8 cellular contexts compared by ENCODE assay signal in genomic region chr18:79380816-79381806, GRCh38. TPM values are rescaled to one million over a fixed set of nuclear protein-coding genes. Genes with fewer than 3 reads are reported as not detected.
A peak's percentile ranks its signal among the peaks of the same experiment; 100 is the strongest.
DNase-seq lines count a peak whose midpoint lies in the region; ATAC-seq and TF ChIP-seq lines count a peak whose summit lies in the region.

No MANE protein-coding gene starts in this region.

- H3K4me1 Mint-ChIP-seq in nephron, result peaks cover 21% of the 10 kb centered on the region

- H3K36me3 ChIP-seq in aorta (ENCODE audit: control insufficient read depth in 1 of 2, insufficient read depth in 2 of 2, low read length in 1 of 2), result peaks cover 0 to 2% of the 10 kb centered on the region in 2 donors

- peak; percentile 78 to 83 (median 79) for TF ChIP-seq CTCF in nephron (IDR thresholded peaks at IDR 0.05; ENCODE audit: unreplicated experiment in 3 of 3)

- peaks cover 14% of the 10 kb centered on the region for H3K36me3 Mint-ChIP-seq in nephron (ENCODE audit: low read depth)

- ATAC-seq in GM19035 (IDR thresholded peaks at IDR 0.05; ENCODE audit: unreplicated experiment) (peak; percentile 41), esophagus mucosa (peak; percentile 17), aorta (ENCODE audit: low FRiP score) (peak; percentile 58)

- intact Hi-C loops in aorta (cut with DNase I), result loop anchor here in 1 of 2 donors (1.0 kb wide), 1 partner anchor 263 kb away; no protein-coding TSS in a partner anchor

- peaks cover 8% of the 10 kb centered on the region for H3K27me3 Mint-ChIP-seq in nephron (ENCODE audit: low read depth)

- H3K9me3 ChIP-seq in aorta (ENCODE audit: control insufficient read depth, low read length), result no peaks in the 10 kb centered on the region

- peak in 11 of 14 donors; percentile 18 to 77 (median 51) for DNase-seq in C1 segment of cervical spinal cord (lab: John Stamatoyannopoulos, UW)
- peak; percentile 30 for DNase-seq in NCI-H146 treated with DMSO at 0.1 percent for 48 hours (lab: John Stamatoyannopoulos, UW; ENCODE audit: unreplicated experiment)
- peak in 2 of 3 experiments; percentile 66 to 68 for DNase-seq in activated CD8-positive, alpha-beta memory T cell treated with anti-CD3 and anti-CD28 coated beads for 48 hours (ENCODE audit: low read depth in 2 of 3, low spot score in 2 of 3)
- peak; percentile 79 to 93 for DNase-seq in aorta
- no peak for DNase-seq in NCI-H128 (lab: John Stamatoyannopoulos, UW; ENCODE audit: unreplicated experiment)

- no peak overlapping the region for H3K4me3 Mint-ChIP-seq in nephron

- H3K27ac ChIP-seq in aorta (ENCODE audit: low read depth in 1 of 2, low read length in 2 of 2), result no peak overlapping the region

- no peak overlapping the region for H3K27ac Mint-ChIP-seq in nephron

- no peaks in the 10 kb centered on the region for H3K4me1 ChIP-seq in aorta (ENCODE audit: control insufficient read depth in 1 of 2, insufficient read depth in 2 of 2, low read length in 2 of 2)

- no peaks in the 10 kb centered on the region for H3K27me3 ChIP-seq in aorta (ENCODE audit: control insufficient read depth in 1 of 2, insufficient read depth in 2 of 2, low read length in 1 of 2)

- H3K9me3 Mint-ChIP-seq in nephron, result no peaks in the 10 kb centered on the region

- WGBS in aorta, 2 donors, result 58 to 60% methylated on average over 30 of the region's 30 CpGs

- no peak overlapping the region for H3K4me3 ChIP-seq in aorta (ENCODE audit: low read length in 2 of 2)

RNA-seq across cellular contexts. Expression of gene NFATC1, which starts 14.6 kb away (rescaled TPM):
- total RNA-seq in esophagus mucosa, result 1.8 TPM
- 10 to 100 TPM; 37.2 to 39.2 TPM for total RNA-seq in aorta
- 1 to 10 TPM; 2.0 to 7.2 TPM for polyA plus RNA-seq in aorta

Comparison
In these comparisons a context has a peak if more than half of its experiments do, and no peak if none do; other contexts are left out.
1. RNA of gene NFATC1, which starts 14.6 kb away (total RNA-seq): 37.2 to 39.2 TPM in aorta; 1.8 TPM in esophagus mucosa (single experiment); every median in the first group is over 10 times any median in the second.
2. Peak in every context shown above with its lines, with median percentiles within 50 percentile points of each other: ATAC-seq.